ENCODE assay signal across 1 cellular context in genomic region chr14:60514378-60515243, GRCh38.
TF ChIP-seq lines count a peak whose summit lies in the region.

No MANE protein-coding gene starts in this region.

TF ChIP-seq in HepG2, 621 proteins besides CTCF, POLR2A, EP300 and RAD21 (continued from another document):
- TF ChIP-seq BCL3 (CRISPR knock-in tag; IDR thresholded peaks at IDR 0.05): no peak
- 0 out of 2 replicates have a peak, but pooled peaks have one; percentile 9 for TF ChIP-seq ZNF121 (CRISPR knock-in tag; IDR thresholded peaks at IDR 0.05)
- TF ChIP-seq HMGXB4 (CRISPR knock-in tag; IDR thresholded peaks at IDR 0.05; ENCODE audit: borderline replicate concordance in 1 of 2, low read depth in 1 of 2): peak; percentile 53 to 62; a peak in 2 of 4 replicates
- peak; percentile 65 for TF ChIP-seq HNRNPLL (IDR thresholded peaks at IDR 0.05; ENCODE audit: low read depth, low read length, poor library complexity, severe bottlenecking)
- TF ChIP-seq HOXA3 (CRISPR knock-in tag; IDR thresholded peaks at IDR 0.05): peak; percentile 72
- TF ChIP-seq DMAP1 (CRISPR knock-in tag; IDR thresholded peaks at IDR 0.05): no peak
- peak; percentile 36; the same call in 1 of the 2 replicates for TF ChIP-seq ATF7-NPFF (CRISPR knock-in tag; IDR thresholded peaks at IDR 0.05; ENCODE audit: low read depth)
- no peak for TF ChIP-seq ZNF615 (CRISPR knock-in tag; IDR thresholded peaks at IDR 0.05; ENCODE audit: borderline replicate concordance)
- TF ChIP-seq ZNF142 (CRISPR knock-in tag; IDR thresholded peaks at IDR 0.05): 0 out of 2 replicates have a peak, but pooled peaks have one; percentile 64
- TF ChIP-seq KDM4B (CRISPR knock-in tag; IDR thresholded peaks at IDR 0.05): no peak
- peak; percentile 50 for TF ChIP-seq ZFX (CRISPR knock-in tag; IDR thresholded peaks at IDR 0.05; ENCODE audit: low read depth)
- peak; percentile 29; the same call in 1 of the 2 replicates for TF ChIP-seq SAP130 (CRISPR knock-in tag; IDR thresholded peaks at IDR 0.05; ENCODE audit: low read depth)
